ENCODE assay signal across 18 cellular contexts in genomic region chr17:45108051-45108450, GRCh38. TPM values are rescaled to one million over a fixed set of nuclear protein-coding genes. Genes with fewer than 3 reads are reported as not detected.
DNase-seq lines count a peak whose midpoint lies in the region; ATAC-seq, FAIRE-seq and TF ChIP-seq lines count a peak whose summit lies in the region.
"Had no signal": no experiment of that assay in that cellular context is flagged by ENCODE, and none has a peak within 500 bp of the region (broad histone marks: within the 10 kb centered on the region; RNA-seq: fewer than 3 reads in every experiment).

No MANE protein-coding gene starts in this region.

- H3K27ac ChIP-seq in HepG2 (ENCODE audit: extremely low read length, insufficient read depth, low read length) (no peak overlapping the region), right lobe of liver (no peak overlapping the region), astrocyte (ENCODE audit: low read depth, low read length) (no peak overlapping the region), neural progenitor cell (peak overlapping the region; percentile 37)
- H3K27ac ChIP-seq: body of pancreas, GM23248, prostate gland had no signal

- in situ Hi-C loops in HepG2 (cut with HindIII; ENCODE audit: extremely low pct_ligation_motif_present, low pct_unique_long_range_greater_than_20kb): loop anchor here (10.0 kb wide), 1 partner anchor 183 kb away; no protein-coding TSS in a partner anchor

- CTCF ChIA-PET in HepG2 (lab: Yijun Ruan, JAX; ENCODE audit: low intra/inter-chr PET ratio, low total read pairs): interaction anchor here (1.9 kb wide), 1 partner anchor 25 kb away, joined by 12 read pairs; the partner anchor contains the start of gene PLCD3

- POLR2A ChIA-PET in HepG2 (lab: Yijun Ruan, JAX): interaction anchor here (1.1 to 2.4 kb wide), 3 partner anchors 9 to 22 kb away, joined by 3 to 14 read pairs (median 14); no protein-coding TSS in a partner anchor

- DNase-seq in HepG2 (ENCODE audit: low spot score): no peak
- DNase-seq in right lobe of liver: no peak
- DNase-seq in astrocyte (ENCODE audit: low read depth): no peak
- no peak for DNase-seq in neural progenitor cell (ENCODE audit: low spot score)
- no peak for DNase-seq in GM03348 (ENCODE audit: low spot score)
- DNase-seq in NCI-H524 treated with DMSO at 0.1 percent for 48 hours (lab: John Stamatoyannopoulos, UW): no peak
- no peak for DNase-seq in SIG-M5 treated with dmso at 0.1 percent for 504 hours (lab: John Stamatoyannopoulos, UW; ENCODE audit: unreplicated experiment)
- DNase-seq in DMS153 (lab: John Stamatoyannopoulos, UW): no peak
- DNase-seq: activated CD8-positive, alpha-beta T cell treated with anti-CD3 and anti-CD28 coated beads, Interleukin-2, amount 10 ng/mL, durations not matched to agents 7 days and 5 days; activated effector memory CD4-positive, alpha-beta T cell treated with anti-CD3 and anti-CD28 coated beads, Interleukin-2, amount 50 U/mL, for 16 hours; body of pancreas; effector CD8-positive, alpha-beta T cell; GM23248; NCI-H1694; NCI-H446 treated with DMSO at 0.1 percent for 48 hours had no signal

- H3K4me2 ChIP-seq in HepG2 (ENCODE audit: low read depth, low read length) (no peak overlapping the region), astrocyte (ENCODE audit: low read length) (no peak overlapping the region), neural progenitor cell (no peak overlapping the region)

- H3K9me3 ChIP-seq in HepG2 (ENCODE audit: low read length) (no peaks in the 10 kb centered on the region), right lobe of liver (no peaks in the 10 kb centered on the region), astrocyte (ENCODE audit: insufficient read depth, low read depth, low read length) (no peaks in the 10 kb centered on the region), neural progenitor cell (ENCODE audit: low read depth) (no peaks in the 10 kb centered on the region)
- H3K9me3 ChIP-seq: body of pancreas, prostate gland had no signal

- no peaks in the 10 kb centered on the region for H3K27me3 Mint-ChIP-seq in astrocyte (ENCODE audit: low read depth, unreplicated experiment)
- H3K27me3 Mint-ChIP-seq in neural progenitor cell (ENCODE audit: insufficient read depth, low read depth): peaks cover 3% of the 10 kb centered on the region
- H3K27me3 Mint-ChIP-seq: type B pancreatic cell had no signal

- TF ChIP-seq POLR2A in HepG2 (IDR thresholded peaks at IDR 0.05; ENCODE audit: insufficient read depth in 1 of 2, low read depth in 2 of 2, low read length in 2 of 2) (no peak), right lobe of liver (IDR thresholded peaks at IDR 0.05) (no peak)

- H4K20me1 ChIP-seq in HepG2 (ENCODE audit: insufficient read depth, low read length) (no peaks in the 10 kb centered on the region), astrocyte (ENCODE audit: insufficient read depth, low read length) (peaks cover 40% of the 10 kb centered on the region), neural progenitor cell (ENCODE audit: low read depth) (peaks cover 6% of the 10 kb centered on the region)

- H3K36me3 ChIP-seq in HepG2 (replicated peaks in 1 of 2; ENCODE audit: control insufficient read depth in 1 of 2, insufficient read depth in 2 of 2, low read length in 2 of 2) (peaks cover 37 to 52% of the 10 kb centered on the region in 2 experiments), right lobe of liver (peaks cover 0 to 52% (median 30%) of the 10 kb centered on the region in 4 donors), astrocyte (ENCODE audit: insufficient read depth, low read length) (peaks cover 34% of the 10 kb centered on the region), neural progenitor cell (no peaks in the 10 kb centered on the region)

- H3K36me3 Mint-ChIP-seq in astrocyte (ENCODE audit: low read depth, unreplicated experiment) (peaks cover 18% of the 10 kb centered on the region), neural progenitor cell (peaks cover 20% of the 10 kb centered on the region)

- H3K9ac ChIP-seq in HepG2 (ENCODE audit: insufficient read depth, low read depth, low read length): no peak overlapping the region
- no peak overlapping the region for H3K9ac ChIP-seq in astrocyte (ENCODE audit: low read length)
- no peak overlapping the region for H3K9ac ChIP-seq in neural progenitor cell
- H3K9ac ChIP-seq: GM23248 had no signal

- H3K4me1 Mint-ChIP-seq in astrocyte (ENCODE audit: low read depth, unreplicated experiment) (peaks cover 2% of the 10 kb centered on the region), neural progenitor cell (peaks cover 16% of the 10 kb centered on the region)

- no TSS peak for BruUV-seq in HepG2 (replicated peaks; lab: Mats Ljungman, UMichigan)

- H3K4me3 Mint-ChIP-seq in astrocyte (ENCODE audit: unreplicated experiment) (no peak overlapping the region), neural progenitor cell (no peak overlapping the region)
- H3K4me3 Mint-ChIP-seq: activated CD8-positive, alpha-beta T cell treated with anti-CD3 and anti-CD28 coated beads, Interleukin-2, amount 10 ng/mL, durations not matched to agents 7 days and 5 days; type B pancreatic cell had no signal

- H3K27ac Mint-ChIP-seq in astrocyte (ENCODE audit: unreplicated experiment) (peak overlapping the region; percentile 53), neural progenitor cell (no peak overlapping the region)
- H3K27ac Mint-ChIP-seq: activated CD8-positive, alpha-beta T cell treated with anti-CD3 and anti-CD28 coated beads, Interleukin-2, amount 10 ng/mL, durations not matched to agents 7 days and 5 days; type B pancreatic cell had no signal

- H3K9me3 Mint-ChIP-seq in astrocyte (ENCODE audit: unreplicated experiment): no peaks in the 10 kb centered on the region
- H3K9me3 Mint-ChIP-seq in neural progenitor cell: no peaks in the 10 kb centered on the region
- H3K9me3 Mint-ChIP-seq: type B pancreatic cell had no signal

- intact Hi-C loops in HepG2 (cut with micrococcal nuclease; ENCODE audit: unreplicated experiment): no loop called here
- intact Hi-C loops in right lobe of liver (cut with DNase I): loop anchor here in 1 of 2 donors (10.0 kb wide), 1 partner anchor 73 kb away; no protein-coding TSS in a partner anchor

- WGBS in HepG2 (ENCODE audit: low lambda C conversion rate): 74% methylated on average over 8 of the region's 9 CpGs
- 70% methylated on average over 2 of the region's 9 CpGs for WGBS in right lobe of liver (ENCODE audit: insufficient coverage, low coverage, low lambda C conversion rate, missing lambda C conversion rate)

- no peak; the same call in 2 of the 3 replicates for ATAC-seq in HepG2
- no peak for ATAC-seq in right lobe of liver
- ATAC-seq: activated CD8-positive, alpha-beta T cell treated with anti-CD3 and anti-CD28 coated beads, Interleukin-2, amount 10 ng/mL, durations not matched to agents 7 days and 5 days; body of pancreas had no signal

- no peak for FAIRE-seq in HepG2 (lab: Jason Lieb, UNC)
- no peak for FAIRE-seq in astrocyte (lab: Jason Lieb, UNC)

- TF ChIP-seq EP300 in HepG2 (IDR thresholded peaks at IDR 0.05; ENCODE audit: low read depth in 2 of 2, low read length in 2 of 2) (no peak), HepG2 (CRISPR knock-in tag; IDR thresholded peaks at IDR 0.05; ENCODE audit: borderline replicate concordance) (no peak)

- H3F3A ChIP-seq in neural progenitor cell (ENCODE audit: low read depth): peaks cover 8% of the 10 kb centered on the region

- H3K79me2 ChIP-seq in HepG2 (ENCODE audit: insufficient read depth, low read length): no peaks in the 10 kb centered on the region
- no peaks in the 10 kb centered on the region for H3K79me2 ChIP-seq in astrocyte (ENCODE audit: insufficient read depth, low read length)
- H3K79me2 ChIP-seq in neural progenitor cell (ENCODE audit: low read depth): no peaks in the 10 kb centered on the region

- H2AFZ ChIP-seq in HepG2 (ENCODE audit: low read length): no peak overlapping the region
- H2AFZ ChIP-seq in astrocyte (ENCODE audit: low read depth, low read length): no peak overlapping the region
- H2AFZ ChIP-seq in neural progenitor cell (replicated peaks): no peak overlapping the region
- H2AFZ ChIP-seq: GM23248 had no signal

- TF ChIP-seq RAD21 in HepG2 (CRISPR knock-in tag; IDR thresholded peaks at IDR 0.05): no peak

- H3K4me3 ChIP-seq in HepG2 (replicated peaks in 1 of 3; ENCODE audit: insufficient read depth in 1 of 3, low read depth in 2 of 3, low read length in 3 of 3) (no peak overlapping the region), right lobe of liver (no peak overlapping the region), astrocyte (ENCODE audit: insufficient read depth, low read depth, low read length) (no peak overlapping the region), neural progenitor cell (no peak overlapping the region)
- H3K4me3 ChIP-seq: body of pancreas, GM23248, prostate gland, skin epidermis had no signal

- H3K27me3 ChIP-seq in HepG2 (ENCODE audit: control insufficient read depth in 1 of 2, insufficient read depth in 2 of 2, low read length in 2 of 2) (no peaks in the 10 kb centered on the region), right lobe of liver (no peaks in the 10 kb centered on the region), astrocyte (ENCODE audit: insufficient read depth, low read length) (no peaks in the 10 kb centered on the region), neural progenitor cell (no peaks in the 10 kb centered on the region)
- H3K27me3 ChIP-seq: body of pancreas had no signal

- peaks cover 36% of the 10 kb centered on the region for H3K4me1 ChIP-seq in HepG2 (ENCODE audit: insufficient read depth, low read length)
- H3K4me1 ChIP-seq in right lobe of liver: no peaks in the 10 kb centered on the region
- H3K4me1 ChIP-seq in astrocyte (ENCODE audit: insufficient read depth, low read length): no peaks in the 10 kb centered on the region
- no peaks in the 10 kb centered on the region for H3K4me1 ChIP-seq in neural progenitor cell
- H3K4me1 ChIP-seq: body of pancreas, prostate gland had no signal

- TF ChIP-seq CTCF in HepG2 (CRISPR knock-in tag; IDR thresholded peaks at IDR 0.05) (no peak), right lobe of liver (IDR thresholded peaks at IDR 0.05) (no peak), astrocyte (IDR thresholded peaks at IDR 0.05; ENCODE audit: insufficient read depth, low read depth, low read length) (no peak), neural progenitor cell (IDR thresholded peaks at IDR 0.05) (no peak)

RNA-seq across cellular contexts. Expression of gene PLCD3, which starts 24.3 kb away (rescaled TPM):
- total RNA-seq in HepG2 (2016; rRNA removed; fragmentation: Illumina TruSeq; extraction: Trizol): 5.5 and 11.3 TPM in 2 replicates
- total RNA-seq in HepG2 (2016; cell fraction: cytosol; rRNA removed; fragmentation: Illumina TruSeq; extraction: Trizol; ENCODE audit: low read depth): 5.6 and 8.7 TPM in 2 replicates
- 6.2 and 9.4 TPM in 2 replicates for total RNA-seq in HepG2 (2016; cell fraction: insoluble cytoplasmic fraction; rRNA removed; fragmentation: Illumina TruSeq; extraction: Trizol)
- total RNA-seq in HepG2 (2016; cell fraction: membrane; rRNA removed; fragmentation: Illumina TruSeq; extraction: Trizol): 23.5 and 28.9 TPM in 2 replicates
- 4.2 and 4.3 TPM in 2 replicates for total RNA-seq in HepG2 (2016; cell fraction: nucleus; rRNA removed; fragmentation: Illumina TruSeq; extraction: Trizol)
- 39.1 and 46.1 TPM in 2 replicates for polyA plus RNA-seq in HepG2 (2011; rRNA removed)
- 28.6 and 40.9 TPM in 2 replicates for polyA plus RNA-seq in HepG2 (2011; cell fraction: cytosol; rRNA removed)
- polyA plus RNA-seq in HepG2 (2011; cell fraction: nucleus; rRNA removed): 37.4 and 43.6 TPM in 2 replicates
- polyA plus RNA-seq in HepG2 (2012): 8.5 and 22.4 TPM in 2 replicates
- polyA plus RNA-seq in HepG2 (2016; cell fraction: cytosol; fragmentation: Illumina TruSeq; extraction: Trizol; ENCODE audit: low read depth): 17.4 and 19.5 TPM in 2 replicates
- polyA plus RNA-seq in HepG2 (2016; cell fraction: insoluble cytoplasmic fraction; fragmentation: Illumina TruSeq; extraction: Trizol; ENCODE audit: low read depth): 14.0 and 24.9 TPM in 2 replicates
- 30.5 and 46.5 TPM in 2 replicates for polyA plus RNA-seq in HepG2 (2016; cell fraction: membrane; fragmentation: Illumina TruSeq; extraction: Trizol; ENCODE audit: low read depth)
- 24.9 and 28.4 TPM in 2 replicates for polyA plus RNA-seq in HepG2 (2016; cell fraction: nucleus; fragmentation: Illumina TruSeq; extraction: Trizol; ENCODE audit: insufficient read depth, low read depth)
- polyA minus RNA-seq in HepG2 (2011; rRNA and poly(A)+ RNA removed; ENCODE audit: low replicate concordance): 68.8 and 256 TPM in 2 replicates
- 26.0 and 39.9 TPM in 2 replicates for polyA minus RNA-seq in HepG2 (2011; cell fraction: cytosol; rRNA and poly(A)+ RNA removed)
- 13.4 and 15.7 TPM in 2 replicates for polyA minus RNA-seq in HepG2 (2011; cell fraction: nucleus; rRNA and poly(A)+ RNA removed)
- 10 to 100 TPM in 1 of 6 experiments, 1 to 10 TPM in 5; 2.0 to 26.4 (median 3.0) TPM for total RNA-seq in right lobe of liver
- 76.5 and 92.0 TPM in 2 replicates for total RNA-seq in astrocyte
- 16.0 and 31.4 TPM in 2 replicates for total RNA-seq in neural progenitor cell (ENCODE audit: low replicate concordance)

RNA-seq across cellular contexts. Expression of gene ACBD4, which starts 27.4 kb away (rescaled TPM):
- total RNA-seq in HepG2 (2016; rRNA removed; fragmentation: Illumina TruSeq; extraction: Trizol) (8.8 and 16.1 TPM in 2 replicates), right lobe of liver (10 to 100 TPM; 24.0 to 78.9 (median 56.9) TPM), astrocyte (3.9 and 4.7 TPM in 2 replicates), neural progenitor cell (ENCODE audit: low replicate concordance) (6.8 and 17.3 TPM in 2 replicates)
- 8.0 and 13.0 TPM in 2 replicates for total RNA-seq in HepG2 (2016; cell fraction: cytosol; rRNA removed; fragmentation: Illumina TruSeq; extraction: Trizol; ENCODE audit: low read depth)
- total RNA-seq in HepG2 (2016; cell fraction: insoluble cytoplasmic fraction; rRNA removed; fragmentation: Illumina TruSeq; extraction: Trizol): 9.5 and 14.6 TPM in 2 replicates
- total RNA-seq in HepG2 (2016; cell fraction: membrane; rRNA removed; fragmentation: Illumina TruSeq; extraction: Trizol): 12.4 and 18.3 TPM in 2 replicates
- total RNA-seq in HepG2 (2016; cell fraction: nucleus; rRNA removed; fragmentation: Illumina TruSeq; extraction: Trizol): 15.2 and 17.1 TPM in 2 replicates
- 26.9 and 34.1 TPM in 2 replicates for polyA plus RNA-seq in HepG2 (2011; rRNA removed)
- 12.2 and 17.4 TPM in 2 replicates for polyA plus RNA-seq in HepG2 (2011; cell fraction: cytosol; rRNA removed)
- polyA plus RNA-seq in HepG2 (2011; cell fraction: nucleus; rRNA removed): 71.5 and 77.5 TPM in 2 replicates
- 16.9 and 20.5 TPM in 2 replicates for polyA plus RNA-seq in HepG2 (2012)
- 9.2 and 14.3 TPM in 2 replicates for polyA plus RNA-seq in HepG2 (2016; cell fraction: cytosol; fragmentation: Illumina TruSeq; extraction: Trizol; ENCODE audit: low read depth)
- 9.9 and 13.7 TPM in 2 replicates for polyA plus RNA-seq in HepG2 (2016; cell fraction: insoluble cytoplasmic fraction; fragmentation: Illumina TruSeq; extraction: Trizol; ENCODE audit: low read depth)
- 10.5 and 15.2 TPM in 2 replicates for polyA plus RNA-seq in HepG2 (2016; cell fraction: membrane; fragmentation: Illumina TruSeq; extraction: Trizol; ENCODE audit: low read depth)
- polyA plus RNA-seq in HepG2 (2016; cell fraction: nucleus; fragmentation: Illumina TruSeq; extraction: Trizol; ENCODE audit: insufficient read depth, low read depth): 36.2 and 39.6 TPM in 2 replicates
- 6.9 and 21.9 TPM in 2 replicates for polyA minus RNA-seq in HepG2 (2011; rRNA and poly(A)+ RNA removed; ENCODE audit: low replicate concordance)
- polyA minus RNA-seq in HepG2 (2011; cell fraction: cytosol; rRNA and poly(A)+ RNA removed): 8.3 and 8.4 TPM in 2 replicates
- 26.9 and 36.2 TPM in 2 replicates for polyA minus RNA-seq in HepG2 (2011; cell fraction: nucleus; rRNA and poly(A)+ RNA removed)

RNA-seq across cellular contexts. Expression of gene HEXIM1, which starts 40.2 kb away (rescaled TPM):
- 10.5 and 14.8 TPM in 2 replicates for total RNA-seq in HepG2 (2016; rRNA removed; fragmentation: Illumina TruSeq; extraction: Trizol)
- total RNA-seq in HepG2 (2016; cell fraction: cytosol; rRNA removed; fragmentation: Illumina TruSeq; extraction: Trizol; ENCODE audit: low read depth): 2.7 and 3.3 TPM in 2 replicates
- 11.7 and 13.0 TPM in 2 replicates for total RNA-seq in HepG2 (2016; cell fraction: insoluble cytoplasmic fraction; rRNA removed; fragmentation: Illumina TruSeq; extraction: Trizol)
- total RNA-seq in HepG2 (2016; cell fraction: membrane; rRNA removed; fragmentation: Illumina TruSeq; extraction: Trizol): 8.9 and 9.5 TPM in 2 replicates
- 13.8 and 14.0 TPM in 2 replicates for total RNA-seq in HepG2 (2016; cell fraction: nucleus; rRNA removed; fragmentation: Illumina TruSeq; extraction: Trizol)
- polyA plus RNA-seq in HepG2 (2011; rRNA removed): 16.3 and 16.6 TPM in 2 replicates
- 13.7 and 14.0 TPM in 2 replicates for polyA plus RNA-seq in HepG2 (2011; cell fraction: cytosol; rRNA removed)
- polyA plus RNA-seq in HepG2 (2011; cell fraction: nucleus; rRNA removed): 34.1 and 37.3 TPM in 2 replicates
- 17.5 and 20.8 TPM in 2 replicates for polyA plus RNA-seq in HepG2 (2012)
- polyA plus RNA-seq in HepG2 (2016; cell fraction: cytosol; fragmentation: Illumina TruSeq; extraction: Trizol; ENCODE audit: low read depth): 2.7 and 3.3 TPM in 2 replicates
- 36.1 and 41.5 TPM in 2 replicates for polyA plus RNA-seq in HepG2 (2016; cell fraction: insoluble cytoplasmic fraction; fragmentation: Illumina TruSeq; extraction: Trizol; ENCODE audit: low read depth)
- polyA plus RNA-seq in HepG2 (2016; cell fraction: membrane; fragmentation: Illumina TruSeq; extraction: Trizol; ENCODE audit: low read depth): 10.3 and 12.9 TPM in 2 replicates
- 51.0 and 51.8 TPM in 2 replicates for polyA plus RNA-seq in HepG2 (2016; cell fraction: nucleus; fragmentation: Illumina TruSeq; extraction: Trizol; ENCODE audit: insufficient read depth, low read depth)
- 8.8 and 11.0 TPM in 2 replicates for polyA minus RNA-seq in HepG2 (2011; rRNA and poly(A)+ RNA removed; ENCODE audit: low replicate concordance)
- polyA minus RNA-seq in HepG2 (2011; cell fraction: cytosol; rRNA and poly(A)+ RNA removed): 10.7 and 11.5 TPM in 2 replicates
- 17.1 and 27.5 TPM in 2 replicates for polyA minus RNA-seq in HepG2 (2011; cell fraction: nucleus; rRNA and poly(A)+ RNA removed)
- 10 to 100 TPM; 14.0 to 27.1 (median 19.6) TPM for total RNA-seq in right lobe of liver
- total RNA-seq in astrocyte: 44.5 and 46.6 TPM in 2 replicates
- total RNA-seq in neural progenitor cell (ENCODE audit: low replicate concordance): 10.2 and 14.3 TPM in 2 replicates

RNA-seq across cellular contexts. Expression of gene NMT1, which starts 46.9 kb away (rescaled TPM):
- total RNA-seq in HepG2 (2016; rRNA removed; fragmentation: Illumina TruSeq; extraction: Trizol) (142 and 194 TPM in 2 replicates), right lobe of liver (10 to 100 TPM; 50.8 to 76.7 (median 72.0) TPM), astrocyte (114 and 130 TPM in 2 replicates), neural progenitor cell (ENCODE audit: low replicate concordance) (95.0 and 101 TPM in 2 replicates)
- total RNA-seq in HepG2 (2016; cell fraction: cytosol; rRNA removed; fragmentation: Illumina TruSeq; extraction: Trizol; ENCODE audit: low read depth): 26.5 and 28.3 TPM in 2 replicates
- total RNA-seq in HepG2 (2016; cell fraction: insoluble cytoplasmic fraction; rRNA removed; fragmentation: Illumina TruSeq; extraction: Trizol): 140 and 195 TPM in 2 replicates
- total RNA-seq in HepG2 (2016; cell fraction: membrane; rRNA removed; fragmentation: Illumina TruSeq; extraction: Trizol): 38.6 and 40.6 TPM in 2 replicates
- total RNA-seq in HepG2 (2016; cell fraction: nucleus; rRNA removed; fragmentation: Illumina TruSeq; extraction: Trizol): 107 and 123 TPM in 2 replicates
- polyA plus RNA-seq in HepG2 (2011; rRNA removed): 71.9 and 75.7 TPM in 2 replicates
- 38.6 and 40.9 TPM in 2 replicates for polyA plus RNA-seq in HepG2 (2011; cell fraction: cytosol; rRNA removed)
- 44.4 and 51.3 TPM in 2 replicates for polyA plus RNA-seq in HepG2 (2011; cell fraction: nucleus; rRNA removed)
- polyA plus RNA-seq in HepG2 (2012): 109 and 117 TPM in 2 replicates
- 13.3 and 16.4 TPM in 2 replicates for polyA plus RNA-seq in HepG2 (2016; cell fraction: cytosol; fragmentation: Illumina TruSeq; extraction: Trizol; ENCODE audit: low read depth)
- 189 and 216 TPM in 2 replicates for polyA plus RNA-seq in HepG2 (2016; cell fraction: insoluble cytoplasmic fraction; fragmentation: Illumina TruSeq; extraction: Trizol; ENCODE audit: low read depth)
- 22.9 and 24.5 TPM in 2 replicates for polyA plus RNA-seq in HepG2 (2016; cell fraction: membrane; fragmentation: Illumina TruSeq; extraction: Trizol; ENCODE audit: low read depth)
- polyA plus RNA-seq in HepG2 (2016; cell fraction: nucleus; fragmentation: Illumina TruSeq; extraction: Trizol; ENCODE audit: insufficient read depth, low read depth): 111 and 125 TPM in 2 replicates
- polyA minus RNA-seq in HepG2 (2011; rRNA and poly(A)+ RNA removed; ENCODE audit: low replicate concordance): 63.5 and 95.4 TPM in 2 replicates
- polyA minus RNA-seq in HepG2 (2011; cell fraction: cytosol; rRNA and poly(A)+ RNA removed): 254 and 276 TPM in 2 replicates
- polyA minus RNA-seq in HepG2 (2011; cell fraction: nucleus; rRNA and poly(A)+ RNA removed): 44.7 and 70.7 TPM in 2 replicates

RNA-seq across cellular contexts. Expression of gene HEXIM2, which starts 53.6 kb away (rescaled TPM):
- total RNA-seq in HepG2 (2016; rRNA removed; fragmentation: Illumina TruSeq; extraction: Trizol): 27.1 and 30.8 TPM in 2 replicates
- 22.3 and 23.3 TPM in 2 replicates for total RNA-seq in HepG2 (2016; cell fraction: cytosol; rRNA removed; fragmentation: Illumina TruSeq; extraction: Trizol; ENCODE audit: low read depth)
- 26.7 and 27.9 TPM in 2 replicates for total RNA-seq in HepG2 (2016; cell fraction: insoluble cytoplasmic fraction; rRNA removed; fragmentation: Illumina TruSeq; extraction: Trizol)
- 25.8 and 28.7 TPM in 2 replicates for total RNA-seq in HepG2 (2016; cell fraction: membrane; rRNA removed; fragmentation: Illumina TruSeq; extraction: Trizol)
- 13.7 and 16.4 TPM in 2 replicates for total RNA-seq in HepG2 (2016; cell fraction: nucleus; rRNA removed; fragmentation: Illumina TruSeq; extraction: Trizol)
- 31.8 and 32.4 TPM in 2 replicates for polyA plus RNA-seq in HepG2 (2011; rRNA removed)
- polyA plus RNA-seq in HepG2 (2011; cell fraction: cytosol; rRNA removed): 32.2 and 44.9 TPM in 2 replicates
- 22.5 and 27.3 TPM in 2 replicates for polyA plus RNA-seq in HepG2 (2011; cell fraction: nucleus; rRNA removed)
- polyA plus RNA-seq in HepG2 (2012): 22.2 and 24.9 TPM in 2 replicates
- polyA plus RNA-seq in HepG2 (2016; cell fraction: cytosol; fragmentation: Illumina TruSeq; extraction: Trizol; ENCODE audit: low read depth): 14.6 and 18.5 TPM in 2 replicates
- polyA plus RNA-seq in HepG2 (2016; cell fraction: insoluble cytoplasmic fraction; fragmentation: Illumina TruSeq; extraction: Trizol; ENCODE audit: low read depth): 35.4 and 36.8 TPM in 2 replicates
- 19.7 and 26.6 TPM in 2 replicates for polyA plus RNA-seq in HepG2 (2016; cell fraction: membrane; fragmentation: Illumina TruSeq; extraction: Trizol; ENCODE audit: low read depth)
- polyA plus RNA-seq in HepG2 (2016; cell fraction: nucleus; fragmentation: Illumina TruSeq; extraction: Trizol; ENCODE audit: insufficient read depth, low read depth): 36.3 and 37.9 TPM in 2 replicates
- 9.1 and 26.8 TPM in 2 replicates for polyA minus RNA-seq in HepG2 (2011; rRNA and poly(A)+ RNA removed; ENCODE audit: low replicate concordance)
- polyA minus RNA-seq in HepG2 (2011; cell fraction: cytosol; rRNA and poly(A)+ RNA removed): 17.8 and 20.5 TPM in 2 replicates
- 12.4 and 13.2 TPM in 2 replicates for polyA minus RNA-seq in HepG2 (2011; cell fraction: nucleus; rRNA and poly(A)+ RNA removed)
- total RNA-seq in right lobe of liver: 10 to 100 TPM in 1 of 6 experiments, 1 to 10 TPM in 5; 2.6 to 13.5 (median 5.4) TPM
- total RNA-seq in astrocyte: 8.4 and 9.0 TPM in 2 replicates
- total RNA-seq in neural progenitor cell (ENCODE audit: low replicate concordance): 4.6 and 9.1 TPM in 2 replicates
